Comparison of ENCODE assay signal across 16 cellular contexts in genomic region chr19:15815306-15815705, GRCh38. TPM values are rescaled to one million over a fixed set of nuclear protein-coding genes. Genes with fewer than 3 reads are reported as not detected.
DNase-seq lines count a peak whose midpoint lies in the region; ATAC-seq, FAIRE-seq and TF ChIP-seq lines count a peak whose summit lies in the region.
"Had no signal": no experiment of that assay in that cellular context is flagged by ENCODE, and none has a peak within 500 bp of the region (broad histone marks: within the 10 kb centered on the region; RNA-seq: fewer than 3 reads in every experiment).

TSS of gene OR10H1 (minus strand) at chr19:15815664. CDS start at chr19:15808037, 7,627 bp downstream.

- no TSS peak for BruUV-seq in Calu3 (replicated peaks; lab: Mats Ljungman, UMichigan)

- CTCF ChIA-PET in Calu3 (lab: Charles Lee) = interaction anchor here (0.8 to 1.0 kb wide), 3 partner anchors 29 to 347 kb away, joined by 3 to 9 read pairs (median 7); no protein-coding TSS in a partner anchor

- intact Hi-C loops in Calu3 (cut with micrococcal nuclease; ENCODE audit: unreplicated experiment) = no loop called here
- intact Hi-C loops in pancreas (cut with DNase I) = no loop called here

- no peaks in the 10 kb centered on the region for H3K9me3 Mint-ChIP-seq in Calu3 (ENCODE audit: low read depth, unreplicated experiment)

- ATAC-seq in pancreas = peak; percentile 93 to 99 (median 98)
- ATAC-seq in HG02973 (IDR thresholded peaks at IDR 0.05; ENCODE audit: unreplicated experiment) = no peak
- no peak for ATAC-seq in GM18858 (IDR thresholded peaks at IDR 0.05; ENCODE audit: unreplicated experiment)

- H3K27ac ChIP-seq in pancreas = no peak within 1 kb of the TSS

- H3K4me1 ChIP-seq in pancreas = peaks cover 0 to 4% (median 0%) of the 10 kb centered on the region in 3 donors

- H3K27me3 ChIP-seq in bronchial epithelial cell (ENCODE audit: control insufficient read depth, insufficient read depth, low read length) = no peaks in the 10 kb centered on the region
- H3K27me3 ChIP-seq in pancreas = no peaks in the 10 kb centered on the region

- H3K9me3 ChIP-seq in pancreas = no peaks in the 10 kb centered on the region

- H3K4me3 Mint-ChIP-seq in Calu3 (ENCODE audit: low read depth, unreplicated experiment) = peak within 1 kb of the TSS; percentile 47
- H3K4me3 Mint-ChIP-seq: CD4-positive, CD25-positive, alpha-beta regulatory T cell had no signal

- H3K4me3 ChIP-seq in bronchial epithelial cell (ENCODE audit: low read depth, low read length) (no peak within 1 kb of the TSS), pancreas (no peak within 1 kb of the TSS)

- no peak for FAIRE-seq in bronchial epithelial cell (lab: Jason Lieb, UNC)
- no peak for FAIRE-seq in pancreas (lab: Jason Lieb, UNC)
- FAIRE-seq: D721Med, H54 had no signal

- DNase-seq in Calu3 (peak; percentile 76), NCI-H2196 (lab: John Stamatoyannopoulos, UW; ENCODE audit: unreplicated experiment) (peak; percentile 61), bronchial epithelial cell (ENCODE audit: low read depth) (peak; percentile 19), pancreas (peak in 5 of 6 donors; percentile 49 to 81 (median 74)), NCI-H1417 treated with DMSO at 0.1 percent for 48 hours (lab: John Stamatoyannopoulos, UW) (no peak), OCI-M2 (lab: John Stamatoyannopoulos, UW; ENCODE audit: unreplicated experiment) (no peak)
- DNase-seq: AML-193; CD4-positive, CD25-positive, alpha-beta regulatory T cell; IMR-90; NCI-H1694; NCI-H446 had no signal

- WGBS in pancreas, 2 donors = 20 to 26% methylated on average over 4 to 5 of the region's 5 CpGs

- peaks cover 7% of the 10 kb centered on the region for H3K36me3 Mint-ChIP-seq in Calu3 (ENCODE audit: insufficient read depth, unreplicated experiment)
- H3K36me3 Mint-ChIP-seq: CD4-positive, CD25-positive, alpha-beta regulatory T cell had no signal

- peaks cover 39% of the 10 kb centered on the region for H3K4me1 Mint-ChIP-seq in Calu3 (ENCODE audit: low read depth, unreplicated experiment)

- TF ChIP-seq CTCF in Calu3 (IDR thresholded peaks at IDR 0.05; ENCODE audit: unreplicated experiment) (no peak), bronchial epithelial cell (IDR thresholded peaks at IDR 0.05; ENCODE audit: insufficient read depth, low read length, severe bottlenecking) (no peak), pancreas (IDR thresholded peaks at IDR 0.05) (no peak)

- H3K27ac Mint-ChIP-seq in Calu3 (ENCODE audit: unreplicated experiment) = peak within 1 kb of the TSS; percentile 76

- no peaks in the 10 kb centered on the region for H3K27me3 Mint-ChIP-seq in Calu3 (ENCODE audit: unreplicated experiment)

- no peaks in the 10 kb centered on the region for H3K36me3 ChIP-seq in bronchial epithelial cell (ENCODE audit: control insufficient read depth, insufficient read depth, low read length)
- H3K36me3 ChIP-seq in pancreas = no peaks in the 10 kb centered on the region

RNA-seq across cellular contexts. Expression of gene OR10H1, which starts in this region (rescaled TPM):
- total RNA-seq in Calu3 (2022) = 4.4 and 4.9 TPM in 2 replicates
- total RNA-seq in bronchial epithelial cell = not detected in 2 replicates
- total RNA-seq in pancreas = under 1 TPM in 1 of 6 donors, not detected in 5; 0.03 TPM
- not detected for polyA plus RNA-seq in pancreas
- total RNA-seq: CD4-positive, CD25-positive, alpha-beta regulatory T cell; IMR-90; SK-MEL-5 had no signal
- polyA plus RNA-seq: CD4-positive, CD25-positive, alpha-beta regulatory T cell; IMR-90 had no signal

Comparison
In these comparisons a context has a peak if more than half of its experiments do, and no peak if none do; other contexts are left out.
1. Peak in DNase-seq in bronchial epithelial cell; RNA of the gene not detected or under 1 TPM.
2. Peak in DNase-seq and ATAC-seq in pancreas; RNA of the gene not detected or under 1 TPM.
3. DNase-seq: peak in Calu3 (single experiment) and NCI-H2196 (single experiment); none in NCI-H1417 treated with DMSO at 0.1 percent for 48 hours (single experiment) and OCI-M2 (single experiment).